1 cellular context compared by ENCODE assay signal in the genomic region with DNA sequence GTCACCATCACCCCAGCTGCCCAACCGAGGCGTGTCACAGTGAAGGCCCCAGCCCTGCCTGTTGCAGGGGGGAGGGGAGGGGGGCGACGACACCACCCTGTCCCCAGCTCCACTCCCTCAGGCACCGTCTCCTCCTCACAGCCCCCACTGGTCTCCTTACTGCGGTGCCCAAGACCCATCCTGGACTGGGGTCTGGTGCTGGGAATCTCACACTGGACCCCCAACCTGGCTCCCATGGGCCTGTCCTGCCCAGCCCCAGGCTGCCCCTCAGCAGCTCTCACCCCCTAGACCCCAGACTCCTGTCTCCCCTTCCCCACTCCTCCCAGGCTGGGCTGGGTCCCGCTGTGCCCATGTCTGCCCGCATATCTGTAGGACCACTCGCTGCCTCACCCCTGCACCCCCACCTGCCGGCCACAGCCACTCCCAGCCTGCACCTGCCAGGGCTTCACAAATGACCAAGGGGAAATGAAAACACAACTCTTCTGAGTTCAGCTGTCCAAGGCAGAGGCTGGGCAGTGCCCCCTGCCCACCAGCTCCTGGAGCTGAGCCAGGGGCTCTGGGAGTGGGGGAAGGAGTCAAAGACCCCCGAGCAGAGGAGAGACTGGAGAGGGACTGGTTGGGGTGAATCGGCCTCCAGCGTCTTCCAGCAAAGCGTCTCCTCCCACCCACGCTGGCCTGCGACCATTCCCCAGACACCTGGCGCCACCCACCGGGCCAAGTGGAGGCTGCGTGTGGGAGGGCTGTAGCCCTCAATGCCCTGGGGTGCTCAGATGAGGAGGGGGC.
A peak's percentile ranks its signal among the peaks of the same experiment; 100 is the strongest.
TF ChIP-seq lines count a peak whose summit lies in the region.

No MANE protein-coding gene starts in this region.

TF ChIP-seq in H1, 55 proteins besides CTCF, POLR2A, EP300 and RAD21:
- TF ChIP-seq POLR2AphosphoS5 (IDR thresholded peaks at IDR 0.05; ENCODE audit: low read depth, low read length) (no peak), EGR1 (IDR thresholded peaks at IDR 0.05; ENCODE audit: borderline replicate concordance, low read depth, low read length) (peak; percentile 84; the same call in 1 of the 2 replicates), GABPA (IDR thresholded peaks at IDR 0.05; ENCODE audit: borderline replicate concordance, insufficient read depth, low read length) (0 out of 2 replicates have a peak, but pooled peaks have one; percentile 30), SP4 (IDR thresholded peaks at IDR 0.05; ENCODE audit: low read length) (no peak), MAFK (IDR thresholded peaks at IDR 0.05; ENCODE audit: low read depth, low read length) (no peak), BACH1 (IDR thresholded peaks at IDR 0.05; ENCODE audit: low read length) (peak; percentile 54; the same call in 1 of the 2 replicates), BCL11A (IDR thresholded peaks at IDR 0.05; ENCODE audit: low read depth in 2 of 2, low read length in 2 of 2) (no peak), CREB1 (IDR thresholded peaks at IDR 0.05) (0 out of 2 replicates have a peak, but pooled peaks have one; percentile 25), YY1 (IDR thresholded peaks at IDR 0.05; ENCODE audit: low read depth, low read length) (no peak)
- TF ChIP-seq, protein P1, sequence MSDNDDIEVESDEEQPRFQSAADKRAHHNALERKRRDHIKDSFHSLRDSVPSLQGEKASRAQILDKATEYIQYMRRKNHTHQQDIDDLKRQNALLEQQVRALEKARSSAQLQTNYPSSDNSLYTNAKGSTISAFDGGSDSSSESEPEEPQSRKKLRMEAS (IDR thresholded peaks at IDR 0.05), result 0 out of 2 replicates have a peak, but pooled peaks have one; percentile 21
- TF ChIP-seq, protein P2, sequence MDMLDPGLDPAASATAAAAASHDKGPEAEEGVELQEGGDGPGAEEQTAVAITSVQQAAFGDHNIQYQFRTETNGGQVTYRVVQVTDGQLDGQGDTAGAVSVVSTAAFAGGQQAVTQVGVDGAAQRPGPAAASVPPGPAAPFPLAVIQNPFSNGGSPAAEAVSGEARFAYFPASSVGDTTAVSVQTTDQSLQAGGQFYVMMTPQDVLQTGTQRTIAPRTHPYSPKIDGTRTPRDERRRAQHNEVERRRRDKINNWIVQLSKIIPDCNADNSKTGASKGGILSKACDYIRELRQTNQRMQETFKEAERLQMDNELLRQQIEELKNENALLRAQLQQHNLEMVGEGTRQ (IDR thresholded peaks at IDR 0.05; ENCODE audit: low read length), result no peak
- TF ChIP-seq, protein P3, sequence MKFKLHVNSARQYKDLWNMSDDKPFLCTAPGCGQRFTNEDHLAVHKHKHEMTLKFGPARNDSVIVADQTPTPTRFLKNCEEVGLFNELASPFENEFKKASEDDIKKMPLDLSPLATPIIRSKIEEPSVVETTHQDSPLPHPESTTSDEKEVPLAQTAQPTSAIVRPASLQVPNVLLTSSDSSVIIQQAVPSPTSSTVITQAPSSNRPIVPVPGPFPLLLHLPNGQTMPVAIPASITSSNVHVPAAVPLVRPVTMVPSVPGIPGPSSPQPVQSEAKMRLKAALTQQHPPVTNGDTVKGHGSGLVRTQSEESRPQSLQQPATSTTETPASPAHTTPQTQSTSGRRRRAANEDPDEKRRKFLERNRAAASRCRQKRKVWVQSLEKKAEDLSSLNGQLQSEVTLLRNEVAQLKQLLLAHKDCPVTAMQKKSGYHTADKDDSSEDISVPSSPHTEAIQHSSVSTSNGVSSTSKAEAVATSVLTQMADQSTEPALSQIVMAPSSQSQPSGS (IDR thresholded peaks at IDR 0.05; ENCODE audit: low read length), result no peak
